In the genomic region with DNA sequence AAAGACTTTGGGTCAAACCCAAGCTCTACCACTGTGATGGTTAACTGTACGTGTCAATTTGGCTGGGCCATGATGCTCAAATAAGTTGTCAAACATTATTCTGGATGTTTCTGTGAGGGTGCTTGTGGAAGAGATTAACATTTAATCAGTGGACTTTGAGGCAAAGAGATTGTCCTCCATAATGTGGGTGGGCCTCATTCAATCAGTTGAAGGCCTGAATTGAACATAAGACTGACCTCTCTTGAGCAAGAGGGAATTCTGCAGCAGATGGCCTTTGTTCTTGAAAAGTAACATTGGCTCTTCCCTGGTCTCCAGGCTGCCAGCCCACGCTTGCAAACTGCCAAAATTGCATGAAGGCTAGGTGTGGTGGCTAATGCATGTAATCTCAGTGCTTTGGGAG, we compare ENCODE assay signal across 27 cellular contexts.
"Had no signal": no experiment of that assay in that cellular context is flagged by ENCODE, and none has a peak within 500 bp of the region (broad histone marks: within the 10 kb centered on the region; RNA-seq: fewer than 3 reads in every experiment).

No MANE protein-coding gene starts in this region.

- H3K9me3 ChIP-seq: colonic mucosa, esophagus muscularis mucosa, esophagus squamous epithelium, gastrocnemius medialis, gastroesophageal sphincter, heart left ventricle, heart right ventricle had no signal

- H3K36me3 ChIP-seq: colonic mucosa, esophagus muscularis mucosa, esophagus squamous epithelium, gastrocnemius medialis, gastroesophageal sphincter, heart left ventricle, heart right ventricle had no signal

- H3K4me3 ChIP-seq: colonic mucosa, coronary artery, dorsolateral prefrontal cortex, esophagus muscularis mucosa, esophagus squamous epithelium, gastrocnemius medialis, gastroesophageal sphincter, heart left ventricle, heart right ventricle had no signal

- H3K27me3 ChIP-seq: colonic mucosa, dorsolateral prefrontal cortex, esophagus muscularis mucosa, foreskin keratinocyte, gastrocnemius medialis, gastroesophageal sphincter, heart left ventricle had no signal

- ATAC-seq: effector memory CD8-positive, alpha-beta T cell; foreskin keratinocyte; gastrocnemius medialis; gastroesophageal sphincter; heart left ventricle; heart right ventricle had no signal

- H3K27ac ChIP-seq: colonic mucosa, coronary artery, dorsolateral prefrontal cortex, epithelial cell of prostate, esophagus muscularis mucosa, esophagus squamous epithelium, foreskin keratinocyte, gastrocnemius medialis, gastroesophageal sphincter, heart left ventricle, heart right ventricle had no signal

- FAIRE-seq: colon, endometrium, endothelial cell of umbilical vein, frontal cortex had no signal

- DNase-seq: colonic mucosa; cortex of kidney; dermis blood vessel endothelial cell; dorsolateral prefrontal cortex; effector CD4-positive, alpha-beta T cell; effector CD8-positive, alpha-beta T cell; effector memory CD4-positive, alpha-beta T cell; effector memory CD8-positive, alpha-beta T cell; endodermal cell; erythroblast; esophagus squamous epithelium; foreskin fibroblast; foreskin keratinocyte; foreskin melanocyte; gastrocnemius medialis; glutamatergic neuron; head of caudate nucleus; heart left ventricle; heart right ventricle had no signal

- H3K4me1 ChIP-seq: colonic mucosa, esophagus muscularis mucosa, esophagus squamous epithelium, gastrocnemius medialis, gastroesophageal sphincter had no signal
